1 cellular context compared by ENCODE assay signal in genomic region chr6:15793288-15793687, GRCh38.
TF ChIP-seq lines count a peak whose summit lies in the region.

No MANE protein-coding gene starts in this region.

TF ChIP-seq in K562, 482 proteins besides CTCF, POLR2A, EP300 and RAD21 (continued from another document and continues in another):
- TF ChIP-seq MAX (CRISPR knock-in tag; IDR thresholded peaks at IDR 0.05) (peak; percentile 75), THAP12 (CRISPR knock-in tag; IDR thresholded peaks at IDR 0.05) (no peak), ZNF354B (CRISPR knock-in tag; IDR thresholded peaks at IDR 0.05) (no peak), ZNF512 (tag; IDR thresholded peaks at IDR 0.05) (no peak), ZNF445 (CRISPR knock-in tag; IDR thresholded peaks at IDR 0.05; ENCODE audit: low read depth) (no peak), ZNF609 (CRISPR knock-in tag; IDR thresholded peaks at IDR 0.05; ENCODE audit: borderline replicate concordance) (no peak), CREB5 (CRISPR knock-in tag; IDR thresholded peaks at IDR 0.05) (no peak), KDM1A (IDR thresholded peaks at IDR 0.05) (peak; percentile 62 to 84; a peak in 3 of 4 replicates), DACH1 (IDR thresholded peaks at IDR 0.05; ENCODE audit: partially characterized antibody) (no peak), DEAF1 (CRISPR knock-in tag; IDR thresholded peaks at IDR 0.05) (no peak), LEF1 (IDR thresholded peaks at IDR 0.05) (peak; percentile 18; the same call in 1 of the 2 replicates), EHMT2 (IDR thresholded peaks at IDR 0.05) (peak; percentile 85), CBX3 (IDR thresholded peaks at IDR 0.05; ENCODE audit: borderline replicate concordance in 1 of 2, low read length in 2 of 2) (peak in 1 of 2 experiments; percentile 58; a peak in 1 of 3 replicates), ZBTB33 (CRISPR knock-in tag; IDR thresholded peaks at IDR 0.05) (no peak), SNIP1 (IDR thresholded peaks at IDR 0.05; ENCODE audit: low read depth) (no peak), FOXJ2 (tag; IDR thresholded peaks at IDR 0.05) (no peak), SMC3 (conservative IDR thresholded peaks at IDR 0.05; ENCODE audit: insufficient read depth, low read depth, low read length) (no peak), ZNF764 (CRISPR knock-in tag; IDR thresholded peaks at IDR 0.05; ENCODE audit: low read depth) (no peak), ZBTB2 (IDR thresholded peaks at IDR 0.05) (0 out of 2 replicates have a peak, but pooled peaks have one; percentile 36), DDX20 (tag; IDR thresholded peaks at IDR 0.05; ENCODE audit: low read depth) (no peak), FOXA1 (IDR thresholded peaks at IDR 0.05; ENCODE audit: borderline replicate concordance) (no peak), FUS (optimal IDR thresholded peaks at IDR 0.05; ENCODE audit: low read depth, low read length) (no peak), TEAD4 (IDR thresholded peaks at IDR 0.05; ENCODE audit: low read length) (peak; percentile 91), TEAD4 (CRISPR knock-in tag; IDR thresholded peaks at IDR 0.05; ENCODE audit: borderline replicate concordance) (peak; percentile 33; the same call in 1 of the 2 replicates), PKNOX1 (IDR thresholded peaks at IDR 0.05) (peak; percentile 38; the same call in 1 of the 2 replicates), CREM (IDR thresholded peaks at IDR 0.05; ENCODE audit: low read depth) (peak; percentile 44), POLR2AphosphoS5 (IDR thresholded peaks at IDR 0.05; ENCODE audit: control insufficient read depth, insufficient read depth, low read depth, low read length) (peak; percentile 80), LCOR (CRISPR knock-in tag; IDR thresholded peaks at IDR 0.05) (peak; percentile 77), MEF2A (IDR thresholded peaks at IDR 0.05; ENCODE audit: control insufficient read depth, low read depth, low read length) (0 out of 2 replicates have a peak, but pooled peaks have one; percentile 56), PCBP2 (IDR thresholded peaks at IDR 0.05; ENCODE audit: low read depth, low read length, poor library complexity, severe bottlenecking) (no peak), GATA2 (CRISPR knock-in tag; IDR thresholded peaks at IDR 0.05) (peak; percentile 79), DIDO1 (tag; IDR thresholded peaks at IDR 0.05; ENCODE audit: low read depth) (0 out of 2 replicates have a peak, but pooled peaks have one; percentile 33), NBN (IDR thresholded peaks at IDR 0.05; ENCODE audit: low read depth) (no peak), RBM39 (optimal IDR thresholded peaks at IDR 0.05; ENCODE audit: low read depth, low read length) (no peak), CHD2 (IDR thresholded peaks at IDR 0.05; ENCODE audit: low read depth, low read length) (no peak), NFRKB (IDR thresholded peaks at IDR 0.05; ENCODE audit: low read depth) (no peak), PHF8 (IDR thresholded peaks at IDR 0.05; ENCODE audit: borderline replicate concordance, low read length) (no peak), GMEB1 (CRISPR knock-in tag; IDR thresholded peaks at IDR 0.05) (peak; percentile 36; the same call in 1 of the 2 replicates), RFX7 (CRISPR knock-in tag; IDR thresholded peaks at IDR 0.05) (no peak)
